Comparison of ENCODE assay signal across 8 cellular contexts in genomic region chr18:26227051-26227672, GRCh38. TPM values are rescaled to one million over a fixed set of nuclear protein-coding genes. Genes with fewer than 3 reads are reported as not detected.
DNase-seq lines count a peak whose midpoint lies in the region; ATAC-seq and TF ChIP-seq lines count a peak whose summit lies in the region.

No MANE protein-coding gene starts in this region.

- peaks cover 9 to 18% of the 10 kb centered on the region in 2 donors for H3K4me1 ChIP-seq in gastrocnemius medialis

- no peak for TF ChIP-seq POLR2A in gastrocnemius medialis (IDR thresholded peaks at IDR 0.05)

- H3K4me3 ChIP-seq in AG10803 (ENCODE audit: low read length) (peak overlapping the region; percentile 79), SK-N-MC (peak overlapping the region; percentile 95), fibroblast of villous mesenchyme (ENCODE audit: low read depth, low read length) (peak overlapping the region; percentile 75), gastrocnemius medialis (peak overlapping the region; percentile 69 to 92 (median 90))

- DNase-seq in AG10803 (ENCODE audit: low read depth) (no peak), SK-N-MC (ENCODE audit: low read depth, low spot score) (no peak), fibroblast of villous mesenchyme (ENCODE audit: low read depth) (peak; percentile 14), gastrocnemius medialis (no peak)

- in situ Hi-C loops in gastrocnemius medialis (cut with MboI; ENCODE audit: low sequenced_read_pairs in 4 of 4) = no loop called here

- intact Hi-C loops in gastrocnemius medialis (cut with DNase I; ENCODE audit: low total_unique reads) = loop anchor here (2.0 kb wide), 1 partner anchor 136 kb away; the partner anchor contains the start of gene SS18

- no peaks in the 10 kb centered on the region for H3K27me3 ChIP-seq in gastrocnemius medialis

- peak overlapping the region; percentile 82 for H3K9ac ChIP-seq in SK-N-MC (ENCODE audit: insufficient read length)

- H3K9me3 ChIP-seq in SK-N-MC (ENCODE audit: low read depth, low read length) (no peaks in the 10 kb centered on the region), gastrocnemius medialis (no peaks in the 10 kb centered on the region)

- ATAC-seq in GM21529 (IDR thresholded peaks at IDR 0.05; ENCODE audit: unreplicated experiment) = peak; percentile 13
- peak; percentile 7 to 11 for ATAC-seq in gastrocnemius medialis
- ATAC-seq in activated CD4-positive, CD25-positive, alpha-beta regulatory T cell treated with anti-CD3 and anti-CD28 coated beads, Interleukin-2, amount 50 U/mL, for 24 hours = no peak
- ATAC-seq in HG02884 (IDR thresholded peaks at IDR 0.05; ENCODE audit: unreplicated experiment) = no peak
- ATAC-seq in HG03039 (IDR thresholded peaks at IDR 0.05; ENCODE audit: unreplicated experiment) = no peak

- H3K36me3 ChIP-seq in SK-N-MC (ENCODE audit: insufficient read depth, low read length) (no peaks in the 10 kb centered on the region), gastrocnemius medialis (no peaks in the 10 kb centered on the region)

- H3K27ac ChIP-seq in SK-N-MC (no peak overlapping the region), gastrocnemius medialis (peak overlapping the region; percentile 81 to 93 (median 90))

- no peak for TF ChIP-seq CTCF in AG10803 (conservative IDR thresholded peaks at IDR 0.05; ENCODE audit: low read length)
- no peak for TF ChIP-seq CTCF in fibroblast of villous mesenchyme (IDR thresholded peaks at IDR 0.05; ENCODE audit: insufficient read depth, low read depth, low read length)
- TF ChIP-seq CTCF in gastrocnemius medialis (IDR thresholded peaks at IDR 0.05 in 4 of 5, conservative IDR thresholded peaks at IDR 0.05 in 1 of 5) = no peak

RNA-seq across cellular contexts. Expression of gene TAF4B, which starts 0.9 kb away (rescaled TPM):
- total RNA-seq in fibroblast of villous mesenchyme (0.64 and 0.86 TPM in 2 replicates), gastrocnemius medialis (1 to 10 TPM; 5.1 to 9.2 (median 6.7) TPM)

Comparison
In these comparisons a context has a peak if more than half of its experiments do, and no peak if none do; other contexts are left out.
1. ATAC-seq: peak in GM21529 (single experiment) and gastrocnemius medialis (2 of 2); none in activated CD4-positive, CD25-positive, alpha-beta regulatory T cell treated with anti-CD3 and anti-CD28 coated beads, Interleukin-2, amount 50 U/mL, for 24 hours (0 of 2), HG02884 (single experiment) and HG03039 (single experiment).
2. Peak in every context shown above with its lines, with median percentiles within 50 percentile points of each other: H3K4me3 ChIP-seq.